Comparison of ENCODE assay signal across 10 cellular contexts in the genomic region with DNA sequence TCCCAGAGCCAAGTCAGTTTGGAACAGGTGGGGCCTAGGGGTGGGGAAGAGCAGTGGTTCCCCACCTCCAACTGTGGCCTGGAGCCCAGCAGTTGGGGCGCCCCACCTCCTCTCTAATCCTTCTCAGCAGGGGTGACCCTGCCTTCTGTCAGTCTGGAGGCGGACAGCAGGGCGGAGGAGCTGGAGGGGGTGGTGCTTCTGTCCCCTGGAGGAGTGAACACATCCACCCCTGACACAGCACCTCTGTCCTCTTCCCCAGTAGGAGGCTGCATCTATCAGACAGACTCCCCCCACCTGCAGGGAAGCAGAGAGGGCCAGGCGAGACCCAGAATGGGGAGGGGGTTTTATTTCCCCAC.
A peak's percentile ranks its signal among the peaks of the same experiment; 100 is the strongest.
DNase-seq lines count a peak whose midpoint lies in the region; ATAC-seq and TF ChIP-seq lines count a peak whose summit lies in the region.
"Had no signal": no experiment of that assay in that cellular context is flagged by ENCODE, and none has a peak within 500 bp of the region (broad histone marks: within the 10 kb centered on the region; RNA-seq: fewer than 3 reads in every experiment).

No MANE protein-coding gene starts in this region.

- no peak overlapping the region for H3K27ac Mint-ChIP-seq in activated naive CD4-positive, alpha-beta T cell treated with anti-CD3 and anti-CD28 coated beads, Interleukin-2, amount 50 U/mL, for 72 hours

- H3K27ac ChIP-seq in esophagus squamous epithelium = peak overlapping the region; percentile 75 to 97 (median 90)

- H3K4me3 ChIP-seq in esophagus squamous epithelium (peak overlapping the region in 1 of 4 donors; percentile 47), neuron (ENCODE audit: low read length) (peak overlapping the region; percentile 11)

- H3K36me3 ChIP-seq in esophagus squamous epithelium (peaks cover 0 to under 1% (median 0%) of the 10 kb centered on the region in 3 donors), neuron (ENCODE audit: insufficient read depth, low read length) (peaks cover 14% of the 10 kb centered on the region)

- DNase-seq in COLO829 (ENCODE audit: low spot score) (peak; percentile 15), NCI-H460 (ENCODE audit: extremely low read depth, low read depth) (peak; percentile 36), esophagus squamous epithelium (lab: John Stamatoyannopoulos, UW) (no peak), GM13977 (ENCODE audit: low spot score) (no peak), occipital lobe (lab: John Stamatoyannopoulos, UW) (no peak)
- DNase-seq in activated naive CD4-positive, alpha-beta T cell treated with anti-CD3 and anti-CD28 coated beads, Interleukin-2, amount 50 U/mL, for 72 hours (ENCODE audit: low spot score in 2 of 2) = no peak
- DNase-seq: activated naive CD8-positive, alpha-beta T cell treated with anti-CD3 and anti-CD28 coated beads, Interleukin-2, amount 10 ng/mL, durations not matched to agents 7 days and 5 days; naive thymus-derived CD4-positive, alpha-beta T cell had no signal

- ATAC-seq in activated naive CD4-positive, alpha-beta T cell treated with anti-CD3 and anti-CD28 coated beads, Interleukin-2, amount 50 U/mL, for 72 hours = no peak
- no peak for ATAC-seq in HG02763 (IDR thresholded peaks at IDR 0.05; ENCODE audit: unreplicated experiment)
- ATAC-seq: naive thymus-derived CD4-positive, alpha-beta T cell had no signal

- no peaks in the 10 kb centered on the region for H3K9me3 Mint-ChIP-seq in activated naive CD4-positive, alpha-beta T cell treated with anti-CD3 and anti-CD28 coated beads, Interleukin-2, amount 50 U/mL, for 72 hours
- H3K9me3 Mint-ChIP-seq: activated naive CD8-positive, alpha-beta T cell treated with anti-CD3 and anti-CD28 coated beads, Interleukin-2, amount 10 ng/mL, durations not matched to agents 7 days and 5 days; naive thymus-derived CD4-positive, alpha-beta T cell had no signal

- H3K27me3 ChIP-seq in esophagus squamous epithelium = no peaks in the 10 kb centered on the region
- no peaks in the 10 kb centered on the region for H3K27me3 ChIP-seq in neuron (ENCODE audit: insufficient read depth, low read length)

- in situ Hi-C loops in GM13977 (cut with MboI; ENCODE audit: low pct_unique_long_range_greater_than_20kb, low sequenced_read_pairs, unreplicated experiment) = no loop called here

- TF ChIP-seq CTCF in esophagus squamous epithelium (IDR thresholded peaks at IDR 0.05) (no peak), GM13977 (IDR thresholded peaks at IDR 0.05; ENCODE audit: extremely low read depth, insufficient read depth, missing control alignments) (no peak)

- H3K36me3 Mint-ChIP-seq in activated naive CD4-positive, alpha-beta T cell treated with anti-CD3 and anti-CD28 coated beads, Interleukin-2, amount 50 U/mL, for 72 hours = peaks cover 0 to 11% of the 10 kb centered on the region in 2 donors

- H2AFZ ChIP-seq in neuron (ENCODE audit: low read depth, low read length) = no peak overlapping the region

- intact Hi-C loops in esophagus squamous epithelium (cut with DNase I) = loop anchor here (10.0 kb wide), 1 partner anchor 131 kb away; the partner anchor contains the start of gene SSBP3

- peaks cover 41 to 98% (median 69%) of the 10 kb centered on the region in 3 donors for H3K4me1 ChIP-seq in esophagus squamous epithelium
- peaks cover 35% of the 10 kb centered on the region for H3K4me1 ChIP-seq in neuron (ENCODE audit: insufficient read depth, low read length)

- peak in 2 of 4 donors; percentile 26 to 41 for TF ChIP-seq POLR2A in esophagus squamous epithelium (IDR thresholded peaks at IDR 0.05)

- H3K9me3 ChIP-seq in esophagus squamous epithelium (no peaks in the 10 kb centered on the region), neuron (ENCODE audit: low read length) (no peaks in the 10 kb centered on the region)

- WGBS in esophagus squamous epithelium, 2 donors = 54% methylated on average over 4 of the region's 4 CpGs; no CpG with 5 or more reads in 1 of the 2 donors

Comparison
In these comparisons a context has a peak if more than half of its experiments do, and no peak if none do; other contexts are left out.
1. DNase-seq: peak in COLO829 (single experiment) and NCI-H460 (single experiment); none in esophagus squamous epithelium (single experiment), GM13977 (single experiment), occipital lobe (single experiment) and activated naive CD4-positive, alpha-beta T cell treated with anti-CD3 and anti-CD28 coated beads, Interleukin-2, amount 50 U/mL, for 72 hours (0 of 2).